In genomic region chr1:229507951-229508822, GRCh38 we compare ENCODE assay signal across 8 cellular contexts. TPM values are rescaled to one million over a fixed set of nuclear protein-coding genes. Genes with fewer than 3 reads are reported as not detected.
DNase-seq lines count a peak whose midpoint lies in the region; ATAC-seq lines count a peak whose summit lies in the region.

TSS of gene NUP133 (minus strand) at chr1:229508341. CDS start at chr1:229508249, 92 bp downstream.

- peak within 1 kb of the TSS; percentile 99 for H3K56ac ChIP-seq in mesendoderm (ENCODE audit: low read length)

- CTCF ChIA-PET in activated CD8-positive, alpha-beta memory T cell treated with anti-CD3 and anti-CD28 coated beads, Interleukin-2, amount 10 ng/mL, durations not matched to agents 7 days and 5 days (lab: Charles Lee) = interaction anchor here (0.5 to 1.9 kb wide), 10 partner anchors 8 to 614 kb away, joined by 3 to 6 read pairs (median 3); no protein-coding TSS in a partner anchor

- peaks cover 29% of the 10 kb centered on the region for H3K4me1 Mint-ChIP-seq in activated CD8-positive, alpha-beta memory T cell treated with anti-CD3 and anti-CD28 coated beads, Interleukin-2, amount 10 ng/mL, durations not matched to agents 7 days and 5 days

- H2BK120ac ChIP-seq in mesendoderm (ENCODE audit: low read depth, low read length) = no peak within 1 kb of the TSS

- peaks cover 10% of the 10 kb centered on the region for H3K79me2 ChIP-seq in mesendoderm (ENCODE audit: control insufficient read depth, insufficient read depth, low read length)

- no peak within 1 kb of the TSS for H2AK5ac ChIP-seq in mesendoderm (ENCODE audit: low read length)

- H3K27me3 Mint-ChIP-seq in activated CD8-positive, alpha-beta memory T cell treated with anti-CD3 and anti-CD28 coated beads, Interleukin-2, amount 10 ng/mL, durations not matched to agents 7 days and 5 days = peaks cover 2% of the 10 kb centered on the region

- H3K9ac ChIP-seq in NT2/D1 (ENCODE audit: insufficient read length, low read depth) (peak within 1 kb of the TSS; percentile 85), endocrine pancreas (ENCODE audit: control insufficient read depth, insufficient read depth, low read length) (peak within 1 kb of the TSS; percentile 93), mesendoderm (ENCODE audit: low read length) (peak within 1 kb of the TSS; percentile 98)

- peak within 1 kb of the TSS; percentile 70 for H2BK5ac ChIP-seq in mesendoderm (ENCODE audit: low read length)

- peak; percentile 95 for ATAC-seq in GM21381 (IDR thresholded peaks at IDR 0.05; ENCODE audit: unreplicated experiment)
- ATAC-seq in activated CD8-positive, alpha-beta memory T cell treated with anti-CD3 and anti-CD28 coated beads, Interleukin-2, amount 10 ng/mL, durations not matched to agents 7 days and 5 days = peak; percentile 96

- peak within 1 kb of the TSS; percentile 58 for H3K27ac ChIP-seq in mesendoderm (ENCODE audit: low read depth, low read length)

- H3K4ac ChIP-seq in mesendoderm (ENCODE audit: low read depth, low read length) = peak within 1 kb of the TSS; percentile 66

- H3K4me3 ChIP-seq in NT2/D1 (ENCODE audit: insufficient read length, low read depth) = peak within 1 kb of the TSS; percentile 82
- peak within 1 kb of the TSS; percentile 99 for H3K4me3 ChIP-seq in endocrine pancreas (ENCODE audit: control insufficient read depth, insufficient read depth, low read length)
- H3K4me3 ChIP-seq in mesendoderm (ENCODE audit: low read length) = peak within 1 kb of the TSS; percentile 98

- H3K27me3 ChIP-seq in NT2/D1 (ENCODE audit: insufficient read depth, insufficient read length) (no peaks in the 10 kb centered on the region), endocrine pancreas (ENCODE audit: control insufficient read depth, insufficient read depth, low read length) (no peaks in the 10 kb centered on the region), mesendoderm (ENCODE audit: insufficient read depth, low read length, poor library complexity) (no peaks in the 10 kb centered on the region)

- peak within 1 kb of the TSS; percentile 31 for H4K8ac ChIP-seq in mesendoderm (ENCODE audit: low read depth, low read length)

- peak within 1 kb of the TSS; percentile 91 for H3K23ac ChIP-seq in mesendoderm (ENCODE audit: low read length)

- H3K4me1 ChIP-seq in NT2/D1 (ENCODE audit: insufficient read depth, insufficient read length) (peaks cover 3% of the 10 kb centered on the region), endocrine pancreas (ENCODE audit: control insufficient read depth, insufficient read depth, low read length) (peaks cover 13% of the 10 kb centered on the region), mesendoderm (ENCODE audit: control insufficient read depth, low read depth, low read length) (no peaks in the 10 kb centered on the region)

- H3K36me3 Mint-ChIP-seq in activated CD8-positive, alpha-beta memory T cell treated with anti-CD3 and anti-CD28 coated beads, Interleukin-2, amount 10 ng/mL, durations not matched to agents 7 days and 5 days = peaks cover 2% of the 10 kb centered on the region

- peaks cover 23% of the 10 kb centered on the region for H3K36me3 ChIP-seq in NT2/D1 (ENCODE audit: insufficient read depth, insufficient read length, low read length)
- H3K36me3 ChIP-seq in endocrine pancreas (ENCODE audit: control insufficient read depth, insufficient read depth, low read length) = peaks cover 4% of the 10 kb centered on the region
- H3K36me3 ChIP-seq in mesendoderm (ENCODE audit: control insufficient read depth, insufficient read depth, low read length) = no peaks in the 10 kb centered on the region

- peak within 1 kb of the TSS; percentile 81 for H4K5ac ChIP-seq in mesendoderm (ENCODE audit: low read length)

- peak within 1 kb of the TSS; percentile 35 for H3K18ac ChIP-seq in mesendoderm (ENCODE audit: low read length)

- peak within 1 kb of the TSS; percentile 94 for H3K27ac Mint-ChIP-seq in activated CD8-positive, alpha-beta memory T cell treated with anti-CD3 and anti-CD28 coated beads, Interleukin-2, amount 10 ng/mL, durations not matched to agents 7 days and 5 days

- peak within 1 kb of the TSS; percentile 89 for H3K4me3 Mint-ChIP-seq in activated CD8-positive, alpha-beta memory T cell treated with anti-CD3 and anti-CD28 coated beads, Interleukin-2, amount 10 ng/mL, durations not matched to agents 7 days and 5 days

- no CpG with 5 or more reads among the region's 65 CpGs for WGBS in mesendoderm (ENCODE audit: extremely low coverage, insufficient coverage, low lambda C conversion rate)

- H3K9me3 ChIP-seq in NT2/D1 (ENCODE audit: insufficient read depth, low read length) (no peaks in the 10 kb centered on the region), endocrine pancreas (ENCODE audit: control insufficient read depth, low read length) (no peaks in the 10 kb centered on the region)

- H3K79me1 ChIP-seq in mesendoderm (ENCODE audit: low read length) = peaks cover 6% of the 10 kb centered on the region

- H3K4me2 ChIP-seq in mesendoderm (ENCODE audit: low read length) = peak within 1 kb of the TSS; percentile 89

- peak; percentile 99 for DNase-seq in COR-L47 (lab: John Stamatoyannopoulos, UW)
- DNase-seq in HUDEP-2 (lab: John Stamatoyannopoulos, UW; ENCODE audit: unreplicated experiment in 76 of 76) = peak; percentile 26 to 98 (median 92)
- peak; percentile 100 for DNase-seq in NT2/D1 (ENCODE audit: low read depth, low spot score)
- peak; percentile 99 for DNase-seq in activated CD8-positive, alpha-beta memory T cell treated with anti-CD3 and anti-CD28 coated beads, Interleukin-2, amount 10 ng/mL, durations not matched to agents 7 days and 5 days
- peak; percentile 99 for DNase-seq in mesendoderm
- DNase-seq in stimulated activated CD8-positive, alpha-beta memory T cell treated with anti-CD3 and anti-CD28 coated beads, Interleukin-15, amount 100 ng/mL, for 1 hour (ENCODE audit: low read depth) = peak; percentile 99

- no peak within 1 kb of the TSS for H2BK15ac ChIP-seq in mesendoderm (replicated peaks; ENCODE audit: low read depth)

- no peaks in the 10 kb centered on the region for H3K9me3 Mint-ChIP-seq in activated CD8-positive, alpha-beta memory T cell treated with anti-CD3 and anti-CD28 coated beads, Interleukin-2, amount 10 ng/mL, durations not matched to agents 7 days and 5 days (ENCODE audit: low read depth)

RNA-seq across cellular contexts. Expression of gene NUP133, which starts in this region (rescaled TPM):
- 10 to 100 TPM; 43.1 to 45.4 TPM for total RNA-seq in activated CD8-positive, alpha-beta memory T cell treated with anti-CD3 and anti-CD28 coated beads, Interleukin-2, amount 10 ng/mL, durations not matched to agents 7 days and 5 days
- 25.3 TPM for polyA plus RNA-seq in mesendoderm (2013, experiment 1 of 2)
- polyA plus RNA-seq in mesendoderm (2013, experiment 2 of 2) = 24.9 TPM

Comparison
In these comparisons a context has a peak if more than half of its experiments do, and no peak if none do; other contexts are left out.
1. Peak in every context shown above with its lines: DNase-seq, ATAC-seq, H3K4me3 ChIP-seq and H3K27ac ChIP-seq.